In the genomic region with DNA sequence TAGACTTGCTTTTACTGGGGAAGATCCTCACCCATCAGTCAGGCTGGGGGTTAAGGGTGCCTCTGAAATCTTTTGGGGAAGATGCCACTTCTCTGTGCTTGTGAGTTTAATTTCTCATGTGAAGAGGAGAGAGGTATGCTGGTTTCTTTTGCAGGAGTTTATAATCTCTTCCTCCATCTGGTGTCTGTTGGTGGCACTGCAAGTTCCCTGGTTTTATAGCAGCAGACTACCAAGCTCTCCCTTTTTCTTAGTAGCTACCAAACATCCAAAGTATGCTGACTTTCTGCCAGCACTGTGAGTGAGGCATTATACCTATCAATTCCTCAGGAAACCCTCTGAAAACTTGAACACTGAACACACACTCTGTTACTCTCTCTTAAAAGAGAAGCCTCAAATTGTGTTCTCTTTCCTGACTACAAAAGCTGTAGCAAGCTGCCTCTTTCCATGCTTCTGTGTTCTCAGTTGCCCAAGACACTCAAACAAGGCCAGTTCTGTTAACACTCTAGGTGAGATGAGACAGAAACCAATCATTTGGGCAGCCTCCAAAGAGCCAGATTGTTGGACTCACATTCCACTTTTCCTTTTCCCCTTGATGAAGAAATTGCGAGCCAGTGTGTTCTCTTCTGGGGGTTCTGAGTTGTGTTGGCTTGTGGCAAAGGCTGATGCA, we compare ENCODE assay signal across 10 cellular contexts.
DNase-seq lines count a peak whose midpoint lies in the region; ATAC-seq and TF ChIP-seq lines count a peak whose summit lies in the region.
"Had no signal": no experiment of that assay in that cellular context is flagged by ENCODE, and none has a peak within 500 bp of the region (broad histone marks: within the 10 kb centered on the region; RNA-seq: fewer than 3 reads in every experiment).

No MANE protein-coding gene starts in this region.

- peak; percentile 73 for TF ChIP-seq CTCF in AG04450 (IDR thresholded peaks at IDR 0.05; ENCODE audit: low read depth, low read length)
- peak; percentile 64 for TF ChIP-seq CTCF in foreskin keratinocyte (conservative IDR thresholded peaks at IDR 0.05)

- CTCF ChIA-PET in AG04450 (lab: Charles Lee): interaction anchor here (0.6 to 2.0 kb wide), 16 partner anchors 8 to 229 kb away, joined by 3 to 12 read pairs (median 4); no protein-coding TSS in a partner anchor

- POLR2A ChIA-PET in AG04450 (lab: Yijun Ruan, JAX): no interaction called here
- POLR2A ChIA-PET in naive thymus-derived CD8-positive, alpha-beta T cell (lab: Charles Lee): no interaction called here

- no peak overlapping the region for H3K27ac Mint-ChIP-seq in naive thymus-derived CD8-positive, alpha-beta T cell
- H3K27ac Mint-ChIP-seq: activated B cell treated with CpG ODN at 0.5 μM for 24 hours had no signal

- peaks cover 0 to 19% (median 0%) of the 10 kb centered on the region in 3 donors for H3K36me3 Mint-ChIP-seq in naive thymus-derived CD8-positive, alpha-beta T cell

- no peak overlapping the region for H3K4me3 ChIP-seq in AG04450 (ENCODE audit: low read depth, low read length)
- H3K4me3 ChIP-seq: thoracic aorta had no signal

- H3K27ac ChIP-seq in AG04450 (ENCODE audit: low read depth, low read length) (no peak overlapping the region), foreskin keratinocyte (no peak overlapping the region)
- H3K27ac ChIP-seq: thoracic aorta had no signal

- no peak overlapping the region for H3K4me3 Mint-ChIP-seq in naive thymus-derived CD8-positive, alpha-beta T cell
- H3K4me3 Mint-ChIP-seq: activated B cell treated with CpG ODN at 0.5 μM for 24 hours had no signal

- no peaks in the 10 kb centered on the region for H3K4me1 Mint-ChIP-seq in naive thymus-derived CD8-positive, alpha-beta T cell
- H3K4me1 Mint-ChIP-seq: activated B cell treated with CpG ODN at 0.5 μM for 24 hours had no signal

- H3K4me1 ChIP-seq in foreskin keratinocyte: no peaks in the 10 kb centered on the region

- DNase-seq in AG04450 (ENCODE audit: low read depth, low spot score) (peak; percentile 10), NCI-H526 (lab: John Stamatoyannopoulos, UW) (peak; percentile 30 to 36), foreskin keratinocyte (peak; percentile 9 to 51), cerebellar nuclear complex (lab: John Stamatoyannopoulos, UW) (no peak), dermis blood vessel endothelial cell (no peak)
- DNase-seq in naive thymus-derived CD8-positive, alpha-beta T cell: no peak
- DNase-seq: activated B cell treated with CpG ODN at 0.5 μM for 24 hours had no signal

- peak; percentile 62 for ATAC-seq in GM19372 (IDR thresholded peaks at IDR 0.05; ENCODE audit: low read depth, unreplicated experiment)
- ATAC-seq in foreskin keratinocyte: peak; percentile 90
- ATAC-seq in GM21825 (IDR thresholded peaks at IDR 0.05; ENCODE audit: unreplicated experiment): no peak
- no peak for ATAC-seq in naive thymus-derived CD8-positive, alpha-beta T cell

- no peaks in the 10 kb centered on the region for H3K9me3 ChIP-seq in AG04450 (ENCODE audit: control insufficient read depth, insufficient read depth, low read length)
- H3K9me3 ChIP-seq: thoracic aorta had no signal

- H3K27me3 ChIP-seq in AG04450 (ENCODE audit: control insufficient read depth, insufficient read depth, low read length) (no peaks in the 10 kb centered on the region), foreskin keratinocyte (no peaks in the 10 kb centered on the region)

- H3K27me3 Mint-ChIP-seq in naive thymus-derived CD8-positive, alpha-beta T cell: peaks cover 0 to 20% (median 6%) of the 10 kb centered on the region in 5 donors

- peaks cover 4 to 28% (median 16%) of the 10 kb centered on the region in 9 donors for H3K9me3 Mint-ChIP-seq in naive thymus-derived CD8-positive, alpha-beta T cell

Comparison
In these comparisons a context has a peak if more than half of its experiments do, and no peak if none do; other contexts are left out.
1. DNase-seq: peak in AG04450 (single experiment), NCI-H526 (2 of 2) and foreskin keratinocyte (2 of 2); none in cerebellar nuclear complex (0 of 2), dermis blood vessel endothelial cell (single experiment) and naive thymus-derived CD8-positive, alpha-beta T cell (0 of 10).
2. ATAC-seq: peak in GM19372 (single experiment) and foreskin keratinocyte (single experiment); none in GM21825 (single experiment) and naive thymus-derived CD8-positive, alpha-beta T cell (0 of 2).